30 cellular contexts compared by ENCODE assay signal in genomic region chr15:51369451-51369761, GRCh38. TPM values are rescaled to one million over a fixed set of nuclear protein-coding genes. Genes with fewer than 3 reads are reported as not detected.
A peak's percentile ranks its signal among the peaks of the same experiment; 100 is the strongest.
DNase-seq lines count a peak whose midpoint lies in the region; ATAC-seq, FAIRE-seq and TF ChIP-seq lines count a peak whose summit lies in the region.
"Had no signal": no experiment of that assay in that cellular context is flagged by ENCODE, and none has a peak within 500 bp of the region (broad histone marks: within the 10 kb centered on the region; RNA-seq: fewer than 3 reads in every experiment).

No MANE protein-coding gene starts in this region.

- CTCF ChIA-PET in GM10248 (lab: Yijun Ruan, JAX) (interaction anchor here (1.2 to 3.4 kb wide), 10 partner anchors 9 to 302 kb away, joined by 3 to 28 read pairs (median 4); no protein-coding TSS in a partner anchor), OCI-LY7 (lab: Charles Lee; ENCODE audit: unreplicated experiment) (no interaction called here)

- H2AFZ ChIP-seq in hepatocyte (no peak overlapping the region), OCI-LY7 (ENCODE audit: low read length) (no peak overlapping the region), Karpas-422 (ENCODE audit: low read length) (no peak overlapping the region)

- FAIRE-seq in RCC 7860 (lab: Jason Lieb, UNC): no peak
- FAIRE-seq: endometrium had no signal

- no peaks in the 10 kb centered on the region for H3K79me2 ChIP-seq in hepatocyte
- no peaks in the 10 kb centered on the region for H3K79me2 ChIP-seq in OCI-LY7 (ENCODE audit: insufficient read depth, low read depth, low read length)
- H3K79me2 ChIP-seq in Karpas-422 (ENCODE audit: low read length): no peaks in the 10 kb centered on the region

- H4K20me1 ChIP-seq in hepatocyte (ENCODE audit: insufficient read depth, poor library complexity, severe bottlenecking): no peaks in the 10 kb centered on the region
- no peaks in the 10 kb centered on the region for H4K20me1 ChIP-seq in OCI-LY7 (ENCODE audit: insufficient read depth, low read length)
- no peaks in the 10 kb centered on the region for H4K20me1 ChIP-seq in Karpas-422 (ENCODE audit: insufficient read depth, low read depth, low read length)

- no peaks in the 10 kb centered on the region for H3K9me3 ChIP-seq in hepatocyte (ENCODE audit: low read depth)
- H3K9me3 ChIP-seq in OCI-LY7 (ENCODE audit: low read length): no peaks in the 10 kb centered on the region
- H3K9me3 ChIP-seq in Karpas-422 (ENCODE audit: low read length): no peaks in the 10 kb centered on the region
- H3K9me3 ChIP-seq in transverse colon: no peaks in the 10 kb centered on the region
- H3K9me3 ChIP-seq: body of pancreas, esophagus squamous epithelium, Peyer's patch, right lobe of liver, upper lobe of left lung had no signal

- no peaks in the 10 kb centered on the region for H3K27me3 ChIP-seq in hepatocyte
- no peaks in the 10 kb centered on the region for H3K27me3 ChIP-seq in Karpas-422 (ENCODE audit: low read length)
- no peaks in the 10 kb centered on the region for H3K27me3 ChIP-seq in transverse colon
- H3K27me3 ChIP-seq: body of pancreas, esophagus squamous epithelium, Peyer's patch, right lobe of liver, upper lobe of left lung had no signal

- H3K36me3 ChIP-seq in hepatocyte (replicated peaks; ENCODE audit: insufficient read depth, low read depth) (no peaks in the 10 kb centered on the region), OCI-LY7 (ENCODE audit: insufficient read depth, low read length) (no peaks in the 10 kb centered on the region), Karpas-422 (ENCODE audit: insufficient read depth, low read length) (no peaks in the 10 kb centered on the region), transverse colon (no peaks in the 10 kb centered on the region)
- H3K36me3 ChIP-seq: esophagus squamous epithelium, Peyer's patch, right lobe of liver, upper lobe of left lung had no signal

- intact Hi-C loops in OCI-LY7 (cut with micrococcal nuclease; ENCODE audit: unreplicated experiment) (no loop called here), transverse colon (cut with DNase I; ENCODE audit: low total_unique reads) (no loop called here)

- H3K9me2 ChIP-seq in hepatocyte (replicated peaks; ENCODE audit: insufficient read depth) (no peaks in the 10 kb centered on the region), OCI-LY7 (ENCODE audit: insufficient read depth, low read length) (no peaks in the 10 kb centered on the region), Karpas-422 (replicated peaks; ENCODE audit: insufficient read depth, low read length) (no peaks in the 10 kb centered on the region)

- DNase-seq in GM10248 (ENCODE audit: extremely low spot score) (peak; percentile 47), HT-29 (ENCODE audit: low spot score) (peak; percentile 26), hepatocyte (ENCODE audit: low spot score) (no peak), OCI-LY7 (ENCODE audit: low spot score) (no peak), RCC 7860 (ENCODE audit: low spot score) (no peak), Karpas-422 (no peak), transverse colon (no peak)
- DNase-seq: activated CD4-positive, alpha-beta T cell treated with anti-CD3 and anti-CD28 coated beads for 4 hours; activated T-cell treated with anti-CD3 and anti-CD28 coated beads, Interleukin-2, amount 50 U/mL, for 4 hours; body of pancreas; dermis blood vessel endothelial cell; DND-41; esophagus squamous epithelium; mesendoderm; NCI-H1417; NCI-H2081 treated with DMSO at 0.1 percent for 48 hours; Peyer's patch; right lobe of liver; SIG-M5; stimulated activated CD4-positive, alpha-beta T cell treated with anti-CD3 and anti-CD28 coated beads, Interleukin-4, amount 100 ng/mL, for 24 hours; substantia nigra; upper lobe of left lung had no signal

- H3K4me2 ChIP-seq in hepatocyte: no peak overlapping the region
- no peak overlapping the region for H3K4me2 ChIP-seq in OCI-LY7 (ENCODE audit: low read length)
- no peak overlapping the region for H3K4me2 ChIP-seq in Karpas-422 (ENCODE audit: low read depth, low read length, poor library complexity, severe bottlenecking)

- WGBS in hepatocyte (ENCODE audit: low lambda C conversion rate, missing lambda C conversion rate): 79% methylated on average over 1 of the region's 1 CpG
- 89 to 90% methylated on average over 1 of the region's 1 CpG for WGBS in transverse colon (ENCODE audit: low coverage in 1 of 2), 2 donors

- no peak overlapping the region for H3K9ac ChIP-seq in Karpas-422 (ENCODE audit: low read length)

- no peak for TF ChIP-seq POLR2A in transverse colon (IDR thresholded peaks at IDR 0.05)

- peak; percentile 62 for ATAC-seq in GM18868 (IDR thresholded peaks at IDR 0.05; ENCODE audit: unreplicated experiment)
- ATAC-seq: activated T-cell treated with anti-CD3 and anti-CD28 coated beads, Interleukin-2, amount 50 U/mL, for 4 hours; body of pancreas; right lobe of liver; stimulated activated effector memory CD8-positive, alpha-beta T cell treated with anti-CD3 and anti-CD28 coated beads, Interleukin-12 subunit alpha, Interleukin-12 subunit beta, amount 100 ng/mL, for 72 hours had no signal

- H3K27ac ChIP-seq in hepatocyte: peak overlapping the region; percentile 91
- no peak overlapping the region for H3K27ac ChIP-seq in OCI-LY7 (ENCODE audit: low read depth, low read length, poor library complexity, severe bottlenecking)
- H3K27ac ChIP-seq in Karpas-422 (ENCODE audit: low read length): no peak overlapping the region
- no peak overlapping the region for H3K27ac ChIP-seq in transverse colon
- H3K27ac ChIP-seq: body of pancreas, esophagus squamous epithelium, Peyer's patch, right lobe of liver, VCaP had no signal

- in situ Hi-C loops in transverse colon (cut with MboI; ENCODE audit: low pct_ligation_motif_present in 1 of 4, low pct_unique_long_range_greater_than_20kb in 1 of 4, low sequenced_read_pairs in 3 of 4): no loop called here

- H3K4me1 ChIP-seq in hepatocyte (ENCODE audit: insufficient read depth) (peaks cover 38% of the 10 kb centered on the region), OCI-LY7 (ENCODE audit: insufficient read depth, low read length, poor library complexity, severe bottlenecking) (no peaks in the 10 kb centered on the region), Karpas-422 (ENCODE audit: low read length) (no peaks in the 10 kb centered on the region), transverse colon (peaks cover 3 to 15% (median 4%) of the 10 kb centered on the region in 4 donors)
- H3K4me1 ChIP-seq: body of pancreas, Peyer's patch, right lobe of liver had no signal

- no peak overlapping the region for H3K4me3 ChIP-seq in hepatocyte
- H3K4me3 ChIP-seq in OCI-LY7 (ENCODE audit: low read depth, low read length, poor library complexity, severe bottlenecking): no peak overlapping the region
- H3K4me3 ChIP-seq in Karpas-422 (ENCODE audit: low read length): no peak overlapping the region
- no peak overlapping the region for H3K4me3 ChIP-seq in transverse colon
- H3K4me3 ChIP-seq: body of pancreas, esophagus squamous epithelium, Peyer's patch, right lobe of liver, upper lobe of left lung had no signal

- no peak for TF ChIP-seq CTCF in GM10248 (IDR thresholded peaks at IDR 0.05; ENCODE audit: control extremely low read depth, extremely low read depth, low read depth, missing control alignments)
- TF ChIP-seq CTCF in hepatocyte (IDR thresholded peaks at IDR 0.05; ENCODE audit: poor library complexity): no peak
- no peak for TF ChIP-seq CTCF in OCI-LY7 (conservative IDR thresholded peaks at IDR 0.05; ENCODE audit: low read length)
- no peak for TF ChIP-seq CTCF in transverse colon (IDR thresholded peaks at IDR 0.05)

- TF ChIP-seq EP300 in transverse colon (IDR thresholded peaks at IDR 0.05; ENCODE audit: low read depth): no peak

- no TSS peak for BruUV-seq in OCI-LY7 (replicated peaks; lab: Mats Ljungman, UMichigan)

- POLR2A ChIA-PET in GM10248 (lab: Yijun Ruan, JAX): no interaction called here
- POLR2A ChIA-PET in OCI-LY7 (lab: Charles Lee): interaction anchor here (0.7 kb wide), 1 partner anchor 17 kb away, joined by 3 read pairs; no protein-coding TSS in a partner anchor

RNA-seq across cellular contexts. Expression of gene GLDN, which starts 28.0 kb away (rescaled TPM):
- 0.97 and 2.3 TPM in 2 replicates for total RNA-seq in HT-29 (2014; rRNA removed; shearing (Covaris generic))
- total RNA-seq in hepatocyte (0.92 and 1.8 TPM in 2 replicates), OCI-LY7 (2022) (not detected in 2 replicates), transverse colon (1 to 10 TPM in 2 of 4 donors, under 1 TPM in 1, not detected in 1; 0.48 to 3.7 (median 2.6) TPM)
- polyA plus RNA-seq in hepatocyte: 0.07 and 0.68 TPM in 2 replicates
- total RNA-seq in OCI-LY7 (2014; rRNA removed; shearing (Covaris generic)): not detected in 2 replicates
- not detected in 2 replicates for total RNA-seq in Karpas-422 (2014; rRNA removed; shearing (Covaris generic); ENCODE audit: low replicate concordance)
- total RNA-seq: activated CD8-positive, alpha-beta memory T cell treated with anti-CD3 and anti-CD28 coated beads for 36 hours; dermis blood vessel endothelial cell had no signal
- polyA plus RNA-seq: CD14-positive monocyte, IgD-negative memory B cell had no signal

RNA-seq across cellular contexts. Expression of gene CYP19A1, which starts 31.0 kb away (rescaled TPM):
- total RNA-seq in HT-29 (2014; rRNA removed; shearing (Covaris generic)): not detected in 2 replicates
- total RNA-seq in hepatocyte (35.4 and 38.1 TPM in 2 replicates), OCI-LY7 (2022) (not detected in 2 replicates), transverse colon (not detected)
- polyA plus RNA-seq in hepatocyte: 1.4 and 3.5 TPM in 2 replicates
- 0.13 TPM in 1 of 2 replicates, not detected in the other for total RNA-seq in OCI-LY7 (2014; rRNA removed; shearing (Covaris generic))
- 2.2 and 2.4 TPM in 2 replicates for total RNA-seq in Karpas-422 (2014; rRNA removed; shearing (Covaris generic); ENCODE audit: low replicate concordance)
- total RNA-seq: activated CD8-positive, alpha-beta memory T cell treated with anti-CD3 and anti-CD28 coated beads for 36 hours; dermis blood vessel endothelial cell; progenitor cell of endocrine pancreas; right lobe of liver had no signal
- polyA plus RNA-seq: CD14-positive monocyte, IgD-negative memory B cell had no signal

Comparison
In these comparisons a context has a peak if more than half of its experiments do, and no peak if none do; other contexts are left out.
1. DNase-seq: peak in GM10248 (single experiment) and HT-29 (single experiment); none in hepatocyte (single experiment), OCI-LY7 (single experiment), RCC 7860 (single experiment), Karpas-422 (single experiment) and transverse colon (single experiment).
2. RNA of gene CYP19A1, which starts 31.0 kb away (total RNA-seq): 35.4 to 38.1 TPM in hepatocyte; 2.2 to 2.4 TPM in Karpas-422, 0.13 TPM in OCI-LY7, not detected in HT-29 and not detected in transverse colon; every median in the first group is over 10 times any median in the second.